Comparison of ENCODE assay signal across 10 cellular contexts in the genomic region with DNA sequence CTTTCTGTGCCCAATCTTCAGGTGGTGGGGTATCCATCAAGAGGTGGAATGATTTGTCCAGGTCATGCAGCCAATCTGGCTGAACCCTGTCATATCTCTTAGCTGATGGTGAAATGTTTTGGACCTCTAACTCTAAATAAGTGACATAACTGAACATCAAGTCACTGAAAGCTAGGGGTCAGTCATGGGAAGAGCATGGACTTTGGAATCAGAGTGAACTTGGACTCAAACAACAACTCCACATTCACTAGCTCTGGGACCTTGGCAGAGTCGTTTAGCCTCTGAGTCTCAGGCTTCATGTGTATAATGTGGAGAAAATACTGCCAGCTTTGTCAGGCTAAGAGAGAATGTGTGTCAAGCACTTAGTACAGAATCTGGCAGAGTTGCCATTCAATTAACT.
DNase-seq lines count a peak whose midpoint lies in the region; ATAC-seq and TF ChIP-seq lines count a peak whose summit lies in the region.
"Had no signal": no experiment of that assay in that cellular context is flagged by ENCODE, and none has a peak within 500 bp of the region (broad histone marks: within the 10 kb centered on the region; RNA-seq: fewer than 3 reads in every experiment).

No MANE protein-coding gene starts in this region.

- DNase-seq in DMS 273 (lab: John Stamatoyannopoulos, UW; ENCODE audit: unreplicated experiment) (peak; percentile 45), DMS 273 treated with DMSO at 0.1 percent for 48 hours (lab: John Stamatoyannopoulos, UW) (no peak), OCI-M1 (lab: John Stamatoyannopoulos, UW) (peak; percentile 1), fibroblast of villous mesenchyme (ENCODE audit: low read depth) (peak; percentile 36), renal cortical epithelial cell (ENCODE audit: low read depth) (peak; percentile 31), dermis blood vessel endothelial cell (no peak), NCI-H1930 (lab: John Stamatoyannopoulos, UW) (no peak)
- DNase-seq: nephron progenitor cell; stimulated activated CD4-positive, alpha-beta T cell treated with anti-CD3 and anti-CD28 coated beads, Interleukin-1b, Interleukin-23, amount 100 ng/mL, for 48 hours had no signal

- no peak overlapping the region for H3K4me3 ChIP-seq in fibroblast of villous mesenchyme (ENCODE audit: low read depth, low read length)

- TF ChIP-seq CTCF in fibroblast of villous mesenchyme (IDR thresholded peaks at IDR 0.05; ENCODE audit: insufficient read depth, low read depth, low read length), result peak; percentile 46

- ATAC-seq in GM18505 (IDR thresholded peaks at IDR 0.05; ENCODE audit: unreplicated experiment), result no peak

- no peak for TF ChIP-seq POLR2A in GM18505 (IDR thresholded peaks at IDR 0.05; ENCODE audit: borderline replicate concordance, extremely low read depth, insufficient read depth, insufficient read length)

Comparison
In these comparisons a context has a peak if more than half of its experiments do, and no peak if none do; other contexts are left out.
1. DNase-seq: peak in DMS 273 (single experiment), OCI-M1 (single experiment), fibroblast of villous mesenchyme (single experiment) and renal cortical epithelial cell (single experiment); none in DMS 273 treated with DMSO at 0.1 percent for 48 hours (single experiment), dermis blood vessel endothelial cell (single experiment) and NCI-H1930 (0 of 2).